18 cellular contexts compared by ENCODE assay signal in the genomic region with DNA sequence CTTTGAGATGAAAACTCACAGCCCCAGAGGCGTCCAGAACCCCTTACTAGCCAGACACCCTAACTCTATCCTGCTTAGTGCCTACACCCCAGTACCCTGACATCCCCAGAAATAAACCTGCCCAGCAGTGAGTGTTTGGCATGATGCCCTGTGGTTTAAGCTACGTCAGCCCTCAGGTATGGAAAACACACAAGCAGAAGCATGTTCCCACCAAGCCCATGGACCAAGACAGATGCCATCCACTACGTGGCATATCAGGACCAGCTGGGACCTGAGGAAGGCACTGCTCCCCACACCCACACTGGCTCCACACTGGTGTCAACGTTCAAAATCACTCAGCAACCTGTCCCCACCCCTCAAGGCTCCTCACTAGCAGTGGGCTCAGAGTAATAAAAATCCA.
A peak's percentile ranks its signal among the peaks of the same experiment; 100 is the strongest.
DNase-seq lines count a peak whose midpoint lies in the region; ATAC-seq and TF ChIP-seq lines count a peak whose summit lies in the region.
"Had no signal": no experiment of that assay in that cellular context is flagged by ENCODE, and none has a peak within 500 bp of the region (broad histone marks: within the 10 kb centered on the region; RNA-seq: fewer than 3 reads in every experiment).

No MANE protein-coding gene starts in this region.

- H3K27me3 Mint-ChIP-seq in chondrocyte (ENCODE audit: low read depth), result peaks cover 2% of the 10 kb centered on the region
- no peaks in the 10 kb centered on the region for H3K27me3 Mint-ChIP-seq in stimulated activated memory B cell treated with anti-CD40 and anti-IgM and Interleukin-4, amounts not matched to agents 10 μg/mL and 1 μg/mL and 100 μg/mL, for 72 hours
- H3K27me3 Mint-ChIP-seq: type B pancreatic cell had no signal

- no peaks in the 10 kb centered on the region for H3K9me2 ChIP-seq in hepatocyte (replicated peaks; ENCODE audit: insufficient read depth)

- no peak overlapping the region for H3K27ac ChIP-seq in hepatocyte
- H3K27ac ChIP-seq: WERI-Rb-1 had no signal

- WGBS in hepatocyte (ENCODE audit: low lambda C conversion rate, missing lambda C conversion rate), result 97% methylated on average over 4 of the region's 4 CpGs

- no peaks in the 10 kb centered on the region for H4K20me1 ChIP-seq in hepatocyte (ENCODE audit: insufficient read depth, poor library complexity, severe bottlenecking)

- no peaks in the 10 kb centered on the region for H3K36me3 ChIP-seq in hepatocyte (replicated peaks; ENCODE audit: insufficient read depth, low read depth)

- no peak overlapping the region for H2AFZ ChIP-seq in hepatocyte

- DNase-seq in Daoy (ENCODE audit: low read depth) (peak; percentile 87), LoVo (ENCODE audit: low spot score) (peak; percentile 8), chondrocyte (ENCODE audit: low spot score) (no peak), renal cortical epithelial cell (ENCODE audit: low read depth) (peak; percentile 57), hepatocyte (ENCODE audit: low spot score) (no peak), HuH-7.5 (ENCODE audit: low spot score) (no peak)
- DNase-seq in activated effector memory CD4-positive, alpha-beta T cell treated with anti-CD3 and anti-CD28 coated beads, Interleukin-2, amount 50 U/mL, for 16 hours, result no peak
- DNase-seq: activated CD8-positive, alpha-beta T cell treated with anti-CD3 and anti-CD28 coated beads, Interleukin-2, amount 10 ng/mL, durations not matched to agents 7 days and 5 days; amniotic stem cell; COR-L47; cortex of kidney; erythroblast; NCI-H187; WERI-Rb-1 had no signal

- no peak overlapping the region for H3K4me3 Mint-ChIP-seq in chondrocyte (ENCODE audit: unreplicated experiment)
- H3K4me3 Mint-ChIP-seq in stimulated activated memory B cell treated with anti-CD40 and anti-IgM and Interleukin-4, amounts not matched to agents 10 μg/mL and 1 μg/mL and 100 μg/mL, for 72 hours, result no peak overlapping the region
- H3K4me3 Mint-ChIP-seq: activated CD8-positive, alpha-beta T cell treated with anti-CD3 and anti-CD28 coated beads, Interleukin-2, amount 10 ng/mL, durations not matched to agents 7 days and 5 days; type B pancreatic cell had no signal

- H3K4me3 ChIP-seq in hepatocyte, result no peak overlapping the region
- H3K4me3 ChIP-seq: smooth muscle cell had no signal

- no peaks in the 10 kb centered on the region for H3K27me3 ChIP-seq in hepatocyte

- H3K27ac Mint-ChIP-seq in chondrocyte (ENCODE audit: unreplicated experiment), result peak overlapping the region; percentile 29
- no peak overlapping the region for H3K27ac Mint-ChIP-seq in stimulated activated memory B cell treated with anti-CD40 and anti-IgM and Interleukin-4, amounts not matched to agents 10 μg/mL and 1 μg/mL and 100 μg/mL, for 72 hours
- H3K27ac Mint-ChIP-seq: activated CD8-positive, alpha-beta T cell treated with anti-CD3 and anti-CD28 coated beads, Interleukin-2, amount 10 ng/mL, durations not matched to agents 7 days and 5 days; type B pancreatic cell had no signal

- no peak for TF ChIP-seq CTCF in chondrocyte (IDR thresholded peaks at IDR 0.05)
- TF ChIP-seq CTCF in hepatocyte (IDR thresholded peaks at IDR 0.05; ENCODE audit: poor library complexity), result no peak

- no peaks in the 10 kb centered on the region for H3K79me2 ChIP-seq in hepatocyte

- H3K9me3 Mint-ChIP-seq in chondrocyte (ENCODE audit: low read depth), result no peaks in the 10 kb centered on the region
- H3K9me3 Mint-ChIP-seq in stimulated activated memory B cell treated with anti-CD40 and anti-IgM and Interleukin-4, amounts not matched to agents 10 μg/mL and 1 μg/mL and 100 μg/mL, for 72 hours, result no peaks in the 10 kb centered on the region
- H3K9me3 Mint-ChIP-seq: type B pancreatic cell had no signal

- no peak overlapping the region for H3K4me2 ChIP-seq in hepatocyte
- H3K4me2 ChIP-seq: smooth muscle cell had no signal

- H3K4me1 Mint-ChIP-seq in chondrocyte (ENCODE audit: low read depth), result peaks cover 12% of the 10 kb centered on the region
- peaks cover 17% of the 10 kb centered on the region for H3K4me1 Mint-ChIP-seq in stimulated activated memory B cell treated with anti-CD40 and anti-IgM and Interleukin-4, amounts not matched to agents 10 μg/mL and 1 μg/mL and 100 μg/mL, for 72 hours

- H3K9me3 ChIP-seq in hepatocyte (ENCODE audit: low read depth), result no peaks in the 10 kb centered on the region

- ATAC-seq in stimulated activated memory B cell treated with anti-CD40 and anti-IgM and Interleukin-4, amounts not matched to agents 10 μg/mL and 1 μg/mL and 100 μg/mL, for 72 hours, result no peak
- ATAC-seq: activated CD8-positive, alpha-beta T cell treated with anti-CD3 and anti-CD28 coated beads, Interleukin-2, amount 10 ng/mL, durations not matched to agents 7 days and 5 days; Panc1 had no signal

- peaks cover 8% of the 10 kb centered on the region for H3K36me3 Mint-ChIP-seq in chondrocyte (ENCODE audit: low read depth)
- peaks cover 19% of the 10 kb centered on the region for H3K36me3 Mint-ChIP-seq in stimulated activated memory B cell treated with anti-CD40 and anti-IgM and Interleukin-4, amounts not matched to agents 10 μg/mL and 1 μg/mL and 100 μg/mL, for 72 hours

- peaks cover 8% of the 10 kb centered on the region for H3K4me1 ChIP-seq in hepatocyte (ENCODE audit: insufficient read depth)

Comparison
In these comparisons a context has a peak if more than half of its experiments do, and no peak if none do; other contexts are left out.
1. DNase-seq: peak in Daoy (single experiment), LoVo (single experiment) and renal cortical epithelial cell (single experiment); none in chondrocyte (single experiment), activated effector memory CD4-positive, alpha-beta T cell treated with anti-CD3 and anti-CD28 coated beads, Interleukin-2, amount 50 U/mL, for 16 hours (single experiment), hepatocyte (single experiment) and HuH-7.5 (single experiment).